1 cellular context compared by ENCODE assay signal in genomic region chr12:5678186-5678585, GRCh38.
TF ChIP-seq lines count a peak whose summit lies in the region.

No MANE protein-coding gene starts in this region.

TF ChIP-seq in endothelial cell of umbilical vein, 7 proteins besides CTCF, POLR2A, EP300 and RAD21 (continued from another document):
- TF ChIP-seq, protein P1, sequence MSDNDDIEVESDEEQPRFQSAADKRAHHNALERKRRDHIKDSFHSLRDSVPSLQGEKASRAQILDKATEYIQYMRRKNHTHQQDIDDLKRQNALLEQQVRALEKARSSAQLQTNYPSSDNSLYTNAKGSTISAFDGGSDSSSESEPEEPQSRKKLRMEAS (IDR thresholded peaks at IDR 0.05; ENCODE audit: insufficient read depth, insufficient read length) = no peak
- TF ChIP-seq EZH2 (IDR thresholded peaks at IDR 0.05; ENCODE audit: borderline replicate concordance, low read depth, low read length, severe bottlenecking) (no peak), MYC (IDR thresholded peaks at IDR 0.05; ENCODE audit: low read depth, low read length) (no peak), GATA2 (IDR thresholded peaks at IDR 0.05; ENCODE audit: insufficient read depth, insufficient read length, low read depth, low read length) (no peak), JUN (IDR thresholded peaks at IDR 0.05; ENCODE audit: borderline replicate concordance, insufficient read depth, insufficient read length, low read depth) (no peak), FOS (IDR thresholded peaks at IDR 0.05; ENCODE audit: borderline replicate concordance, insufficient read depth, low read length) (no peak)
